Comparison of ENCODE assay signal across 8 cellular contexts in the genomic region with DNA sequence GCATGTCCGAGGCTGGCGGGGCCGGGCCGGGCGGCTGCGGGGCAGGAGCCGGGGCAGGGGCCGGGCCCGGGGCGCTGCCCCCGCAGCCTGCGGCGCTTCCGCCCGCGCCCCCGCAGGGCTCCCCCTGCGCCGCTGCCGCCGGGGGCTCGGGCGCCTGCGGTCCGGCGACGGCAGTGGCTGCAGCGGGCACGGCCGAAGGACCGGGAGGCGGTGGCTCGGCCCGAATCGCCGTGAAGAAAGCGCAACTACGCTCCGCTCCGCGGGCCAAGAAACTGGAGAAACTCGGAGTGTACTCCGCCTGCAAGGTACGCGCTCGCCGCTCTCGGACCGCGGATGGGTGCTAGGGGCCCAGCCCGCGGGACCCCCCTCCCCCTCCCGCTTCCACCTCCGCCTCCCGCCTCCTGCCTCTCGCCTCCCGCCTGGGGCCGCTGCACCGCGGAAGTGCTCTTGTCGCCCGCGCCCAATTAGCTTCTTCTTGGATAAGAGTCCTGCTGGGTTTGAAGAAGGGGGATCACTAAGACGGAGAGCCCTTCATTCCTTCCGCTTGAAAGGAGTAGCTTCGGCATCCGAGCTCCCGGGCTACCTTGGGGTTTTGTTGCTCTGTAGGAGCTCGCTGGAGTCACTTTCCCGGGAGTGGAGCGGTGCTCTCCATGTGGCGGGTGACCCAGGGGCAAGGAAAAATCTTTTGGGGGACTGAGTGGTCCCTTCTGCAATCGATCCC. TPM values are rescaled to one million over a fixed set of nuclear protein-coding genes. Genes with fewer than 3 reads are reported as not detected.
A peak's percentile ranks its signal among the peaks of the same experiment; 100 is the strongest.
DNase-seq lines count a peak whose midpoint lies in the region; ATAC-seq, FAIRE-seq and TF ChIP-seq lines count a peak whose summit lies in the region.

No MANE protein-coding gene starts in this region.

- DNase-seq in A549 (ENCODE audit: low read depth in 1 of 2, low spot score in 1 of 2): peak; percentile 68 to 72
- DNase-seq in NCI-H2227 treated with DMSO at 0.1 percent for 48 hours (lab: John Stamatoyannopoulos, UW): peak; percentile 42
- peak; percentile 77 for DNase-seq in activated CD4-positive, alpha-beta T cell treated with anti-CD3 and anti-CD28 coated beads for 48 hours
- peak; percentile 23 for DNase-seq in cortex of kidney (lab: John Stamatoyannopoulos, UW)
- DNase-seq in left lobe of liver (ENCODE audit: low spot score): peak; percentile 83
- DNase-seq in stimulated activated CD4-positive, alpha-beta T cell treated with anti-CD3 and anti-CD28 coated beads, Interleukin-2, amount 100 ng/mL, for 48 hours: peak; percentile 44 to 48

- peak; percentile 71 to 73 for ATAC-seq in A549
- peak; percentile 39 for ATAC-seq in GM18517 (IDR thresholded peaks at IDR 0.05; ENCODE audit: unreplicated experiment)
- ATAC-seq in HG03025 (IDR thresholded peaks at IDR 0.05; ENCODE audit: low FRiP score, unreplicated experiment): peak; percentile 37
- peak; percentile 65 for ATAC-seq in left lobe of liver

- 0 out of 5 replicates have a peak, but pooled peaks of 1 of the 2 experiments have one; percentile 9 for TF ChIP-seq RAD21 in A549 (conservative IDR thresholded peaks at IDR 0.05 in 1 of 2, IDR thresholded peaks at IDR 0.05 in 1 of 2)

- H3K27ac ChIP-seq in A549: peak overlapping the region; percentile 86 to 96

- WGBS in A549 (ENCODE audit: missing lambda C conversion rate): 2% methylated on average over 21 of the region's 73 CpGs

- no peak for TF ChIP-seq POLR2A in A549 (IDR thresholded peaks at IDR 0.05; ENCODE audit: low read length)

- H3K4me2 ChIP-seq in A549: peak overlapping the region; percentile 93

- POLR2A ChIA-PET in A549 (lab: Yijun Ruan, JAX): interaction anchor here (1.3 kb wide), 1 partner anchor 151 kb away, joined by 6 read pairs; no protein-coding TSS in a partner anchor

- no peak for FAIRE-seq in A549 (lab: Jason Lieb, UNC)

- peak overlapping the region; percentile 67 for H3K4me3 ChIP-seq in A549

- TF ChIP-seq EP300 in A549 (IDR thresholded peaks at IDR 0.05): no peak

- H3K4me1 ChIP-seq in A549: peaks cover 26% of the 10 kb centered on the region

- CTCF ChIA-PET in A549 (lab: Yijun Ruan, JAX): interaction anchor here (0.6 to 2.0 kb wide), 10 partner anchors 9 to 156 kb away, joined by 3 to 8 read pairs (median 4); no protein-coding TSS in a partner anchor

- TF ChIP-seq CTCF in A549 (IDR thresholded peaks at IDR 0.05): peak; percentile 8; the same call in 1 of the 3 replicates

- no peaks in the 10 kb centered on the region for H3K9me3 ChIP-seq in A549

TF ChIP-seq in A549, 52 proteins besides CTCF, POLR2A, EP300 and RAD21:
- no peak for TF ChIP-seq ZC3H11A (IDR thresholded peaks at IDR 0.05)
- no peak for TF ChIP-seq FOXS1 (CRISPR knock-in tag; IDR thresholded peaks at IDR 0.05)
- TF ChIP-seq, protein P1, sequence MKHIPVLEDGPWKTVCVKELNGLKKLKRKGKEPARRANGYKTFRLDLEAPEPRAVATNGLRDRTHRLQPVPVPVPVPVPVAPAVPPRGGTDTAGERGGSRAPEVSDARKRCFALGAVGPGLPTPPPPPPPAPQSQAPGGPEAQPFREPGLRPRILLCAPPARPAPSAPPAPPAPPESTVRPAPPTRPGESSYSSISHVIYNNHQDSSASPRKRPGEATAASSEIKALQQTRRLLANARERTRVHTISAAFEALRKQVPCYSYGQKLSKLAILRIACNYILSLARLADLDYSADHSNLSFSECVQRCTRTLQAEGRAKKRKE (CRISPR knock-in tag; IDR thresholded peaks at IDR 0.05; ENCODE audit: low read depth): no peak

RNA-seq across cellular contexts. Expression of a gene that starts 0.4 kb away (rescaled TPM):
- polyA plus RNA-seq in A549 (2011; rRNA removed): 9.8 and 11.9 TPM in 2 replicates
- polyA plus RNA-seq in A549 (2012; cell fraction: cytosol; rRNA removed): 2.7 and 3.1 TPM in 2 replicates
- 1.0 and 1.8 TPM in 2 replicates for polyA plus RNA-seq in A549 (2012; cell fraction: nucleus; rRNA removed)
- 7.1 to 7.4 TPM (median 7.2 TPM) in 3 replicates for polyA plus RNA-seq in A549 (2017; fragmentation: RNase III; extraction: RNeasy Plus Mini Kit Qiagen cat#74134 plus additional on column Dnase treatment)
- 4.0 and 4.5 TPM in 2 replicates for polyA minus RNA-seq in A549 (2011; rRNA and poly(A)+ RNA removed)
- total RNA-seq in left lobe of liver: 25.6 TPM

RNA-seq across cellular contexts. Expression of a gene that starts 28.6 kb away (rescaled TPM):
- polyA plus RNA-seq in A549 (2011; rRNA removed): not detected in 2 replicates
- not detected in 2 replicates for polyA plus RNA-seq in A549 (2012; cell fraction: cytosol; rRNA removed)
- polyA plus RNA-seq in A549 (2012; cell fraction: nucleus; rRNA removed): not detected in 2 replicates
- polyA plus RNA-seq in A549 (2017; fragmentation: RNase III; extraction: RNeasy Plus Mini Kit Qiagen cat#74134 plus additional on column Dnase treatment): not detected in 3 replicates
- not detected in 2 replicates for polyA minus RNA-seq in A549 (2011; rRNA and poly(A)+ RNA removed)
- not detected for total RNA-seq in left lobe of liver

Comparison
In these comparisons a context has a peak if more than half of its experiments do, and no peak if none do; other contexts are left out.
1. Peak in every context shown above with its lines: DNase-seq, ATAC-seq, H3K4me3 ChIP-seq and H3K27ac ChIP-seq.
2. DNase-seq: peak in every context shown above with its lines; median percentile 83 in left lobe of liver; 77 in activated CD4-positive, alpha-beta T cell treated with anti-CD3 and anti-CD28 coated beads for 48 hours; 70 in A549; 46 in stimulated activated CD4-positive, alpha-beta T cell treated with anti-CD3 and anti-CD28 coated beads, Interleukin-2, amount 100 ng/mL, for 48 hours; 42 in NCI-H2227 treated with DMSO at 0.1 percent for 48 hours; 23 in cortex of kidney.